Comparison of ENCODE assay signal across 11 cellular contexts in genomic region chr14:55398679-55399078, GRCh38. TPM values are rescaled to one million over a fixed set of nuclear protein-coding genes. Genes with fewer than 3 reads are reported as not detected.
DNase-seq lines count a peak whose midpoint lies in the region; ATAC-seq and TF ChIP-seq lines count a peak whose summit lies in the region.
"Had no signal": no experiment of that assay in that cellular context is flagged by ENCODE, and none has a peak within 500 bp of the region (broad histone marks: within the 10 kb centered on the region; RNA-seq: fewer than 3 reads in every experiment).

No MANE protein-coding gene starts in this region.

- no peak for ATAC-seq in HG03354 (IDR thresholded peaks at IDR 0.05; ENCODE audit: poor library complexity, severe bottlenecking, unreplicated experiment)

- H3K36me3 ChIP-seq in BJ (ENCODE audit: control insufficient read depth, insufficient read depth, low read length) (peaks cover 4% of the 10 kb centered on the region; the same call in 1 of the 2 replicates), PC-9 (ENCODE audit: low read depth) (no peaks in the 10 kb centered on the region)
- H3K36me3 ChIP-seq in CD8-positive, alpha-beta memory T cell (ENCODE audit: insufficient read depth, low read length): no peaks in the 10 kb centered on the region

- no peak overlapping the region for H3K27ac Mint-ChIP-seq in CD8-positive, alpha-beta memory T cell
- no peak overlapping the region for H3K27ac Mint-ChIP-seq in activated CD4-positive, alpha-beta T cell treated with anti-CD3 and anti-CD28 coated beads, Interleukin-2, amount 10 ng/mL, durations not matched to agents 7 days and 5 days
- H3K27ac Mint-ChIP-seq: IgD-negative memory B cell had no signal

- H3K27me3 Mint-ChIP-seq in CD8-positive, alpha-beta memory T cell: no peaks in the 10 kb centered on the region
- H3K27me3 Mint-ChIP-seq in activated CD4-positive, alpha-beta T cell treated with anti-CD3 and anti-CD28 coated beads, Interleukin-2, amount 10 ng/mL, durations not matched to agents 7 days and 5 days: no peaks in the 10 kb centered on the region
- H3K27me3 Mint-ChIP-seq: IgD-negative memory B cell had no signal

- peaks cover 0 to 34% (median 19%) of the 10 kb centered on the region in 3 donors for H3K36me3 Mint-ChIP-seq in CD8-positive, alpha-beta memory T cell
- peaks cover 2% of the 10 kb centered on the region for H3K36me3 Mint-ChIP-seq in activated CD4-positive, alpha-beta T cell treated with anti-CD3 and anti-CD28 coated beads, Interleukin-2, amount 10 ng/mL, durations not matched to agents 7 days and 5 days (ENCODE audit: low read depth)

- DNase-seq in BJ (ENCODE audit: low read depth): peak; percentile 91
- DNase-seq in PC-9: peak; percentile 30 to 62
- DNase-seq in epithelial cell of esophagus (ENCODE audit: low read depth): peak; percentile 87
- DNase-seq in non-pigmented ciliary epithelial cell (ENCODE audit: low read depth): peak; percentile 92
- DNase-seq in midbrain (lab: John Stamatoyannopoulos, UW): no peak
- DNase-seq in CD8-positive, alpha-beta memory T cell: no peak
- no peak for DNase-seq in activated CD4-positive, alpha-beta T cell treated with anti-CD3 and anti-CD28 coated beads, Interleukin-2, amount 10 ng/mL, durations not matched to agents 7 days and 5 days
- DNase-seq: activated effector memory CD4-positive, alpha-beta T cell treated with anti-CD3 and anti-CD28 coated beads, Interleukin-2, amount 50 U/mL, for 16 hours; stimulated activated CD4-positive, alpha-beta T cell treated with anti-CD3 and anti-CD28 coated beads, Interleukin-2, amount 100 ng/mL, for 24 hours had no signal

- H3K4me3 ChIP-seq in BJ (ENCODE audit: low read depth, low read length): no peak overlapping the region
- H3K4me3 ChIP-seq in PC-9: no peak overlapping the region
- no peak overlapping the region for H3K4me3 ChIP-seq in epithelial cell of esophagus (ENCODE audit: low read length)
- no peak overlapping the region for H3K4me3 ChIP-seq in CD8-positive, alpha-beta memory T cell (ENCODE audit: low read length)

- H3F3A ChIP-seq in PC-9 (ENCODE audit: insufficient read depth, low read depth): 0 out of 2 replicates have a peak, but pooled peaks cover 4% of the 10 kb centered on the region

- no peak overlapping the region for H2AFZ ChIP-seq in PC-9

- no peaks in the 10 kb centered on the region for H3K9me3 Mint-ChIP-seq in CD8-positive, alpha-beta memory T cell
- H3K9me3 Mint-ChIP-seq in activated CD4-positive, alpha-beta T cell treated with anti-CD3 and anti-CD28 coated beads, Interleukin-2, amount 10 ng/mL, durations not matched to agents 7 days and 5 days: no peaks in the 10 kb centered on the region
- H3K9me3 Mint-ChIP-seq: IgD-negative memory B cell had no signal

- no TSS peak for BruUV-seq in PC-9 (replicated peaks; lab: Mats Ljungman, UMichigan)

- H3K4me1 Mint-ChIP-seq in CD8-positive, alpha-beta memory T cell: peaks cover 11 to 41% (median 35%) of the 10 kb centered on the region in 3 donors
- peaks cover 8% of the 10 kb centered on the region for H3K4me1 Mint-ChIP-seq in activated CD4-positive, alpha-beta T cell treated with anti-CD3 and anti-CD28 coated beads, Interleukin-2, amount 10 ng/mL, durations not matched to agents 7 days and 5 days

- POLR2A ChIA-PET in BJ (lab: Charles Lee) (no interaction called here), PC-9 (lab: Charles Lee; ENCODE audit: unreplicated experiment) (interaction anchor here (0.7 kb wide), 1 partner anchor 890 kb away, joined by 5 read pairs; no protein-coding TSS in a partner anchor)
- POLR2A ChIA-PET in CD8-positive, alpha-beta memory T cell (lab: Charles Lee): no interaction called here
- POLR2A ChIA-PET in activated CD4-positive, alpha-beta T cell treated with anti-CD3 and anti-CD28 coated beads, Interleukin-2, amount 10 ng/mL, durations not matched to agents 7 days and 5 days (lab: Charles Lee): no interaction called here

- intact Hi-C loops in PC-9 (cut with micrococcal nuclease; ENCODE audit: unreplicated experiment): no loop called here

- H3K4me3 Mint-ChIP-seq in CD8-positive, alpha-beta memory T cell: no peak overlapping the region
- H3K4me3 Mint-ChIP-seq in activated CD4-positive, alpha-beta T cell treated with anti-CD3 and anti-CD28 coated beads, Interleukin-2, amount 10 ng/mL, durations not matched to agents 7 days and 5 days: no peak overlapping the region
- H3K4me3 Mint-ChIP-seq: IgD-negative memory B cell had no signal

- no peak overlapping the region for H3K4me2 ChIP-seq in PC-9

- H4K20me1 ChIP-seq in PC-9 (ENCODE audit: insufficient read depth): peaks cover 12% of the 10 kb centered on the region

- H3K79me2 ChIP-seq in PC-9 (ENCODE audit: low read depth): peaks cover 46% of the 10 kb centered on the region

- H3K4me1 ChIP-seq in PC-9 (replicated peaks; ENCODE audit: insufficient read depth): peaks cover 12% of the 10 kb centered on the region; the same call in 1 of the 2 replicates
- H3K4me1 ChIP-seq in CD8-positive, alpha-beta memory T cell (ENCODE audit: insufficient read depth, low read length): no peaks in the 10 kb centered on the region

- CTCF ChIA-PET in BJ (lab: Yijun Ruan, JAX): no interaction called here
- CTCF ChIA-PET in PC-9 (lab: Charles Lee): interaction anchor here (0.8 kb wide), 1 partner anchor 128 kb away, joined by 3 read pairs; no protein-coding TSS in a partner anchor
- CTCF ChIA-PET in CD8-positive, alpha-beta memory T cell (lab: Charles Lee): no interaction called here
- CTCF ChIA-PET in activated CD4-positive, alpha-beta T cell treated with anti-CD3 and anti-CD28 coated beads, Interleukin-2, amount 10 ng/mL, durations not matched to agents 7 days and 5 days (lab: Charles Lee): no interaction called here

- no peaks in the 10 kb centered on the region for H3K27me3 ChIP-seq in BJ (ENCODE audit: control insufficient read depth, insufficient read depth, low read length)
- H3K27me3 ChIP-seq in PC-9 (ENCODE audit: insufficient read depth, low read depth): no peaks in the 10 kb centered on the region
- no peaks in the 10 kb centered on the region for H3K27me3 ChIP-seq in CD8-positive, alpha-beta memory T cell (ENCODE audit: insufficient read depth, low read length, poor library complexity, severe bottlenecking)

- peak overlapping the region; percentile 25; the same call in 1 of the 2 replicates for H3K27ac ChIP-seq in PC-9
- H3K27ac ChIP-seq in CD8-positive, alpha-beta memory T cell (ENCODE audit: low read depth, low read length): no peak overlapping the region

- no peaks in the 10 kb centered on the region for H3K9me2 ChIP-seq in PC-9 (ENCODE audit: insufficient read depth)

- no peaks in the 10 kb centered on the region for H3K9me3 ChIP-seq in PC-9 (ENCODE audit: insufficient read depth, low read depth)
- no peaks in the 10 kb centered on the region for H3K9me3 ChIP-seq in CD8-positive, alpha-beta memory T cell (ENCODE audit: low read length)

- TF ChIP-seq CTCF in BJ (IDR thresholded peaks at IDR 0.05; ENCODE audit: insufficient read depth, low read depth, low read length) (no peak), PC-9 (conservative IDR thresholded peaks at IDR 0.05) (no peak), epithelial cell of esophagus (IDR thresholded peaks at IDR 0.05; ENCODE audit: insufficient read depth, low read depth, low read length, missing control alignments) (no peak)

RNA-seq across cellular contexts. Expression of gene ATG14, which starts 13.0 kb away (rescaled TPM):
- polyA plus RNA-seq in BJ (2011; rRNA removed): 9.2 and 13.2 TPM in 2 replicates
- 7.2 and 9.4 TPM in 2 replicates for polyA minus RNA-seq in BJ (2011; rRNA and poly(A)+ RNA removed)
- 13.6 and 14.6 TPM in 2 replicates for total RNA-seq in PC-9 (2021)
- 1 to 10 TPM; 7.7 to 8.2 TPM for total RNA-seq in CD8-positive, alpha-beta memory T cell
- 7.3 TPM for polyA plus RNA-seq in CD8-positive, alpha-beta memory T cell
- 1 to 10 TPM; 5.3 to 6.1 TPM for total RNA-seq in activated CD4-positive, alpha-beta T cell treated with anti-CD3 and anti-CD28 coated beads, Interleukin-2, amount 10 ng/mL, durations not matched to agents 7 days and 5 days

RNA-seq across cellular contexts. Expression of gene TBPL2, which starts 41.7 kb away (rescaled TPM):
- polyA plus RNA-seq in BJ (2011; rRNA removed): not detected in 2 replicates
- polyA minus RNA-seq in BJ (2011; rRNA and poly(A)+ RNA removed): not detected in 2 replicates
- not detected in 2 replicates for total RNA-seq in PC-9 (2021)
- not detected for total RNA-seq in CD8-positive, alpha-beta memory T cell
- not detected for polyA plus RNA-seq in CD8-positive, alpha-beta memory T cell
- total RNA-seq in activated CD4-positive, alpha-beta T cell treated with anti-CD3 and anti-CD28 coated beads, Interleukin-2, amount 10 ng/mL, durations not matched to agents 7 days and 5 days: not detected
- polyA plus RNA-seq: IgD-negative memory B cell had no signal

Comparison
In these comparisons a context has a peak if more than half of its experiments do, and no peak if none do; other contexts are left out.
1. DNase-seq: peak in BJ (single experiment), PC-9 (2 of 2), epithelial cell of esophagus (single experiment) and non-pigmented ciliary epithelial cell (single experiment); none in midbrain (single experiment), CD8-positive, alpha-beta memory T cell (0 of 5) and activated CD4-positive, alpha-beta T cell treated with anti-CD3 and anti-CD28 coated beads, Interleukin-2, amount 10 ng/mL, durations not matched to agents 7 days and 5 days (single experiment).